6 cellular contexts compared by ENCODE assay signal in genomic region chr11:5865826-5866225, GRCh38. TPM values are rescaled to one million over a fixed set of nuclear protein-coding genes. Genes with fewer than 3 reads are reported as not detected.
"Had no signal": no experiment of that assay in that cellular context is flagged by ENCODE, and none has a peak within 500 bp of the region (broad histone marks: within the 10 kb centered on the region; RNA-seq: fewer than 3 reads in every experiment).

No MANE protein-coding gene starts in this region.

- DNase-seq: H9, HCEC 1CT, IMR-90 had no signal

- H3K4me3 ChIP-seq: GM23338 had no signal

- H3K4me1 Mint-ChIP-seq: GM23338, H9 had no signal

- H3K4me2 ChIP-seq: GM23338 had no signal

- H2AFZ ChIP-seq: GM23338 had no signal

- ATAC-seq: GM23338 had no signal

- H3K27ac Mint-ChIP-seq: GM23338, H9 had no signal

- H3K4me3 Mint-ChIP-seq: GM23338, H9 had no signal

RNA-seq across cellular contexts. Expression of gene OR52E8, which starts 8.3 kb away (rescaled TPM):
- total RNA-seq: H1, H9, HT-29, IMR-90 had no signal
- polyA plus RNA-seq: GM23338, H1, IMR-90 had no signal

RNA-seq across cellular contexts. Expression of gene OR52E4, which starts 14.6 kb away (rescaled TPM):
- total RNA-seq: GM23338, H1, H9, HT-29, IMR-90 had no signal
- polyA plus RNA-seq: GM23338, H1, IMR-90 had no signal

RNA-seq across cellular contexts. Expression of gene OR52E6, which starts 24.1 kb away (rescaled TPM):
- total RNA-seq: GM23338, H1, H9, HT-29, IMR-90 had no signal
- polyA plus RNA-seq: GM23338, IMR-90 had no signal

RNA-seq across cellular contexts. Expression of gene OR52E5, which starts 27.2 kb away (rescaled TPM):
- total RNA-seq: GM23338, H1, H9, HT-29, IMR-90 had no signal
- polyA plus RNA-seq: GM23338, H1, IMR-90 had no signal

RNA-seq across cellular contexts. Expression of gene OR52N2, which starts 57.1 kb away (rescaled TPM):
- total RNA-seq: GM23338, H9, HT-29, IMR-90 had no signal
- polyA plus RNA-seq: IMR-90 had no signal
